ENCODE assay signal across 1 cellular context in genomic region chr6:117504478-117505144, GRCh38.
TF ChIP-seq lines count a peak whose summit lies in the region.

No MANE protein-coding gene starts in this region.

TF ChIP-seq in HepG2, 621 proteins besides CTCF, POLR2A, EP300 and RAD21 (continued from another document and continues in another):
- TF ChIP-seq ZBED4 (CRISPR knock-in tag; IDR thresholded peaks at IDR 0.05; ENCODE audit: borderline replicate concordance) (no peak), ZNF235 (CRISPR knock-in tag; IDR thresholded peaks at IDR 0.05; ENCODE audit: borderline replicate concordance) (no peak), ZNF652 (CRISPR knock-in tag; IDR thresholded peaks at IDR 0.05; ENCODE audit: borderline replicate concordance, low read depth) (no peak), ZNF550 (CRISPR knock-in tag; IDR thresholded peaks at IDR 0.05; ENCODE audit: borderline replicate concordance) (no peak), ZGPAT (CRISPR knock-in tag; IDR thresholded peaks at IDR 0.05) (peak; percentile 45; the same call in 1 of the 2 replicates), LRRFIP1 (CRISPR knock-in tag; conservative IDR thresholded peaks at IDR 0.05) (no peak), ZSCAN9 (CRISPR knock-in tag; IDR thresholded peaks at IDR 0.05; ENCODE audit: borderline replicate concordance) (no peak), THRA (CRISPR knock-in tag; IDR thresholded peaks at IDR 0.05; ENCODE audit: borderline replicate concordance) (0 out of 2 replicates have a peak, but pooled peaks have one; percentile 5), KLF9 (CRISPR knock-in tag; IDR thresholded peaks at IDR 0.05; ENCODE audit: low read depth) (no peak), KDM2A (CRISPR knock-in tag; IDR thresholded peaks at IDR 0.05; ENCODE audit: borderline replicate concordance, low read depth) (no peak), TEAD3 (CRISPR knock-in tag; optimal IDR thresholded peaks at IDR 0.05; ENCODE audit: borderline replicate concordance) (peak; percentile 91), TCF7 (IDR thresholded peaks at IDR 0.05; ENCODE audit: low read depth) (peak; percentile 60; the same call in 1 of the 2 replicates), U2AF2 (IDR thresholded peaks at IDR 0.05; ENCODE audit: low read depth, low read length) (no peak), ZNF724P (CRISPR knock-in tag; IDR thresholded peaks at IDR 0.05; ENCODE audit: borderline replicate concordance) (no peak), PRPF4 (IDR thresholded peaks at IDR 0.05; ENCODE audit: low read depth, low read length, poor library complexity, severe bottlenecking) (no peak), TMF1 (CRISPR knock-in tag; IDR thresholded peaks at IDR 0.05; ENCODE audit: low read depth) (no peak), SPEN (CRISPR knock-in tag; IDR thresholded peaks at IDR 0.05; ENCODE audit: low read depth) (no peak), JUND (CRISPR knock-in tag; IDR thresholded peaks at IDR 0.05) (no peak), RXRA (CRISPR knock-in tag; IDR thresholded peaks at IDR 0.05) (no peak), FOSL2 (CRISPR knock-in tag; IDR thresholded peaks at IDR 0.05) (no peak), ZNF331 (CRISPR knock-in tag; IDR thresholded peaks at IDR 0.05) (no peak), ZNF549 (CRISPR knock-in tag; IDR thresholded peaks at IDR 0.05) (no peak), MEIS1 (CRISPR knock-in tag; IDR thresholded peaks at IDR 0.05; ENCODE audit: borderline replicate concordance) (no peak), ELF4 (CRISPR knock-in tag; IDR thresholded peaks at IDR 0.05; ENCODE audit: borderline replicate concordance) (0 out of 2 replicates have a peak, but pooled peaks have one; percentile 54), KDM5B (CRISPR knock-in tag; IDR thresholded peaks at IDR 0.05; ENCODE audit: borderline replicate concordance) (no peak), MAF1 (CRISPR knock-in tag; IDR thresholded peaks at IDR 0.05; ENCODE audit: borderline replicate concordance) (no peak), ETS1 (CRISPR knock-in tag; IDR thresholded peaks at IDR 0.05) (no peak), ARNTL (CRISPR knock-in tag; IDR thresholded peaks at IDR 0.05) (no peak), ZNF557 (CRISPR knock-in tag; IDR thresholded peaks at IDR 0.05) (peak; percentile 33; the same call in 1 of the 2 replicates), ZSCAN20 (CRISPR knock-in tag; IDR thresholded peaks at IDR 0.05; ENCODE audit: borderline replicate concordance) (no peak), HNF4G (IDR thresholded peaks at IDR 0.05; ENCODE audit: borderline replicate concordance, low read depth, low read length) (peak; percentile 85), HNF4G (CRISPR knock-in tag; IDR thresholded peaks at IDR 0.05; ENCODE audit: borderline replicate concordance, low read depth) (no peak), ARID5B (CRISPR knock-in tag; IDR thresholded peaks at IDR 0.05) (peak; percentile 66), PHF21A (CRISPR knock-in tag; IDR thresholded peaks at IDR 0.05) (peak; percentile 63), ATM (IDR thresholded peaks at IDR 0.05; ENCODE audit: borderline replicate concordance) (no peak), ZNF788 (CRISPR knock-in tag; IDR thresholded peaks at IDR 0.05; ENCODE audit: borderline replicate concordance) (no peak), MYPOP (CRISPR knock-in tag; IDR thresholded peaks at IDR 0.05) (no peak), PAX8 (CRISPR knock-in tag; IDR thresholded peaks at IDR 0.05; ENCODE audit: borderline replicate concordance) (no peak), LCORL (IDR thresholded peaks at IDR 0.05) (no peak), LCORL (CRISPR knock-in tag; IDR thresholded peaks at IDR 0.05) (0 out of 2 replicates have a peak, but pooled peaks have one; percentile 27), KLF12 (CRISPR knock-in tag; IDR thresholded peaks at IDR 0.05; ENCODE audit: borderline replicate concordance) (no peak), TRIM24 (CRISPR knock-in tag; IDR thresholded peaks at IDR 0.05) (no peak), CBX1 (IDR thresholded peaks at IDR 0.05; ENCODE audit: low read depth) (no peak), ZSCAN30 (CRISPR knock-in tag; IDR thresholded peaks at IDR 0.05) (no peak), ZNF432 (CRISPR knock-in tag; IDR thresholded peaks at IDR 0.05; ENCODE audit: borderline replicate concordance) (no peak), PAXIP1 (CRISPR knock-in tag; conservative IDR thresholded peaks at IDR 0.05) (peak; percentile 32), SALL2 (CRISPR knock-in tag; IDR thresholded peaks at IDR 0.05) (no peak), REPIN1 (CRISPR knock-in tag; IDR thresholded peaks at IDR 0.05; ENCODE audit: borderline replicate concordance, low read depth) (no peak)
